Comparison of ENCODE assay signal across 16 cellular contexts in genomic region chr11:105298630-105299029, GRCh38.
DNase-seq lines count a peak whose midpoint lies in the region; ATAC-seq and TF ChIP-seq lines count a peak whose summit lies in the region.
"Had no signal": no experiment of that assay in that cellular context is flagged by ENCODE, and none has a peak within 500 bp of the region (broad histone marks: within the 10 kb centered on the region; RNA-seq: fewer than 3 reads in every experiment).

No MANE protein-coding gene starts in this region.

- H3K27ac Mint-ChIP-seq in neural progenitor cell = no peak overlapping the region
- H3K27ac Mint-ChIP-seq: activated T-cell treated with anti-CD3 and anti-CD28 coated beads, Interleukin-2, amount 50 U/mL, for 72 hours; nephron progenitor cell had no signal

- no peaks in the 10 kb centered on the region for H3K9me3 ChIP-seq in neural progenitor cell (ENCODE audit: low read depth)

- H3K4me1 Mint-ChIP-seq in neural progenitor cell = peaks cover 5% of the 10 kb centered on the region
- H3K4me1 Mint-ChIP-seq: nephron progenitor cell had no signal

- no peak overlapping the region for H3K27ac ChIP-seq in brain microvascular endothelial cell
- H3K27ac ChIP-seq in neural progenitor cell = no peak overlapping the region

- H3K27me3 Mint-ChIP-seq in neural progenitor cell (ENCODE audit: insufficient read depth, low read depth) = peaks cover 2% of the 10 kb centered on the region

- peak overlapping the region; percentile 38 for H2AFZ ChIP-seq in neural progenitor cell (replicated peaks)

- no peaks in the 10 kb centered on the region for H4K20me1 ChIP-seq in neural progenitor cell (ENCODE audit: low read depth)

- no peak overlapping the region for H3K4me3 ChIP-seq in brain microvascular endothelial cell (ENCODE audit: low read depth, low read length)
- no peak overlapping the region for H3K4me3 ChIP-seq in neural progenitor cell
- H3K4me3 ChIP-seq: lung had no signal

- H3K4me2 ChIP-seq in neural progenitor cell = no peak overlapping the region

- H3K4me3 Mint-ChIP-seq in neural progenitor cell = no peak overlapping the region
- H3K4me3 Mint-ChIP-seq: activated T-cell treated with anti-CD3 and anti-CD28 coated beads, Interleukin-2, amount 50 U/mL, for 72 hours; nephron progenitor cell had no signal

- H3K79me2 ChIP-seq in neural progenitor cell (ENCODE audit: low read depth) = no peaks in the 10 kb centered on the region

- H3F3A ChIP-seq in neural progenitor cell (ENCODE audit: low read depth) = no peaks in the 10 kb centered on the region

- in situ Hi-C loops in brain microvascular endothelial cell (cut with HindIII; ENCODE audit: low pct_ligation_motif_present, low sequenced_read_pairs) = no loop called here

- H3K9ac ChIP-seq in neural progenitor cell = no peak overlapping the region

- DNase-seq in Daoy (ENCODE audit: low read depth) (peak; percentile 35), HPDE6-E6E7 (ENCODE audit: extremely low spot score) (peak; percentile 8), brain microvascular endothelial cell (peak; percentile 12), neural progenitor cell (ENCODE audit: low spot score) (no peak), GM19238 (ENCODE audit: insufficient read length, low spot score) (no peak)
- no peak for DNase-seq in stimulated activated naive CD4-positive, alpha-beta T cell (lab: John Stamatoyannopoulos, UW)
- DNase-seq: activated CD4-positive, alpha-beta T cell treated with anti-CD3 and anti-CD28 coated beads, Interleukin-2, amount 50 U/mL, for 4 hours; activated T-cell treated with anti-CD3 and anti-CD28 coated beads, Interleukin-2, amount 50 U/mL, for 72 hours; Calu3; MV-4-11; NCI-H2081; NCI-H69; nephron progenitor cell had no signal

- H3K9me3 Mint-ChIP-seq in neural progenitor cell = no peaks in the 10 kb centered on the region
- H3K9me3 Mint-ChIP-seq: nephron progenitor cell had no signal

- H3K4me1 ChIP-seq in neural progenitor cell = no peaks in the 10 kb centered on the region

- H3K27me3 ChIP-seq in brain microvascular endothelial cell (replicated peaks) (no peaks in the 10 kb centered on the region), neural progenitor cell (no peaks in the 10 kb centered on the region)

- TF ChIP-seq CTCF in brain microvascular endothelial cell (IDR thresholded peaks at IDR 0.05; ENCODE audit: low read depth, low read length, missing control alignments) = no peak
- TF ChIP-seq CTCF in neural progenitor cell (IDR thresholded peaks at IDR 0.05) = no peak

- no peak for ATAC-seq in GM21447 (IDR thresholded peaks at IDR 0.05; ENCODE audit: unreplicated experiment)
- no peak for ATAC-seq in GM18861 (IDR thresholded peaks at IDR 0.05; ENCODE audit: unreplicated experiment)

- H3K36me3 Mint-ChIP-seq in neural progenitor cell = no peaks in the 10 kb centered on the region

- H3K36me3 ChIP-seq in brain microvascular endothelial cell (replicated peaks) (no peaks in the 10 kb centered on the region), neural progenitor cell (no peaks in the 10 kb centered on the region)

Comparison
In these comparisons a context has a peak if more than half of its experiments do, and no peak if none do; other contexts are left out.
1. DNase-seq: peak in Daoy (single experiment), HPDE6-E6E7 (single experiment) and brain microvascular endothelial cell (single experiment); none in neural progenitor cell (single experiment), stimulated activated naive CD4-positive, alpha-beta T cell (0 of 6) and GM19238 (single experiment).